In the genomic region with DNA sequence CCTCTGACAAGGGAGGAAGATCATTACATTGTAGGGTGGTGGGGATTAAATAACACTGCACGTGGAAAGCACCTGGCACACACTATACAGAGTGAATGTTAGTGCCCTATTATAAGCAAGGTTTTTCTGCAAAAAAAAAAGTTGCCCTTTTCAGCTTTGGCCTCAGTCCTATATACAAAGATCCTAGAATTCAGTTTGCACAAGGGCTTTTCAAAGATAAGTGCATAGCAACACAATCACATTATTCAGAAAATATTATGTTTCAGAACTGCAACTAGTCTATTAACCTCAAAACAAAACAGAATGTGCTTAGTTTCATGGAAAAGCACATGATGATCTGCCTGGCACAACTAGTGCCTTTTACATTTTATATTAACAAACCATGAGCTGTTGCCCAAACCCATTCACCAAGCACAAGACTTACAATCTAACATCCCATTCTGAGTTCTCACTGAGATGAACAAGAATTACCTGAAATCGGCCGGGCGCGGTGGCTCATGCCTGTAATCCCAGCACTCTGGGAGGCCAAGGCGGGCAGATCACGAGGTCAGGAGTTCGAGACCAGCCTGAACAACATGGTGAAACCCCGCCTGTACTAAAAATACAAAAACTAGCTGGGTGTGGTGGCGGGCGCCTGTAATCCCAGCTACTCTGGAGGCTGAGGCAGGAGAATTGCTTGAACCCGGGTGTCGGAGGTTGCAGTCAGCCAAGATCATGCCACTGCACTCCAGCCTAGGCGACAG, we compare ENCODE assay signal across 11 cellular contexts. TPM values are rescaled to one million over a fixed set of nuclear protein-coding genes. Genes with fewer than 3 reads are reported as not detected.
DNase-seq lines count a peak whose midpoint lies in the region; ATAC-seq, FAIRE-seq and TF ChIP-seq lines count a peak whose summit lies in the region.
"Had no signal": no experiment of that assay in that cellular context is flagged by ENCODE, and none has a peak within 500 bp of the region (broad histone marks: within the 10 kb centered on the region; RNA-seq: fewer than 3 reads in every experiment).

No MANE protein-coding gene starts in this region.

- no peaks in the 10 kb centered on the region for H3K9me3 Mint-ChIP-seq in activated naive CD4-positive, alpha-beta T cell treated with anti-CD3 and anti-CD28 coated beads, Interleukin-2, amount 50 U/mL, for 24 hours
- H3K9me3 Mint-ChIP-seq: dendritic cell treated with granulocyte-macrophage colony-stimulating factor and Interleukin-4, amounts not matched to agents 40 ng/mL and 50 ng/mL, for 4 days had no signal

- H3K4me1 ChIP-seq in iPS-18a (ENCODE audit: control insufficient read depth, low read depth, low read length): peaks cover 14% of the 10 kb centered on the region
- peaks cover 24% of the 10 kb centered on the region for H3K4me1 ChIP-seq in upper lobe of right lung
- H3K4me1 ChIP-seq in SJCRH30: 0 out of 2 replicates have a peak, but pooled peaks cover 2% of the 10 kb centered on the region

- no peaks in the 10 kb centered on the region for H3K9me3 ChIP-seq in iPS-18a (ENCODE audit: control insufficient read depth, low read depth, low read length)
- no peaks in the 10 kb centered on the region for H3K9me3 ChIP-seq in upper lobe of right lung
- H3K9me3 ChIP-seq in SJCRH30 (replicated peaks): no peaks in the 10 kb centered on the region

- DNase-seq in activated naive CD4-positive, alpha-beta T cell (lab: John Stamatoyannopoulos, UW): no peak
- DNase-seq in upper lobe of right lung: peak; percentile 63
- DNase-seq in frontal cortex (ENCODE audit: low spot score in 2 of 2): no peak
- DNase-seq in SJCRH30: no peak
- DNase-seq: DMS 273 treated with DMSO at 0.1 percent for 48 hours, mesendoderm had no signal

- H3K4me3 ChIP-seq in iPS-18a (ENCODE audit: low read length): peak overlapping the region; percentile 22
- H3K4me3 ChIP-seq in upper lobe of right lung: peak overlapping the region; percentile 84
- H3K4me3 ChIP-seq in SJCRH30: no peak overlapping the region

- no peaks in the 10 kb centered on the region for H3K27me3 ChIP-seq in iPS-18a (ENCODE audit: control insufficient read depth, insufficient read depth, low read length)
- no peaks in the 10 kb centered on the region for H3K27me3 ChIP-seq in upper lobe of right lung
- no peaks in the 10 kb centered on the region for H3K27me3 ChIP-seq in SJCRH30

- no peak overlapping the region for H3K27ac Mint-ChIP-seq in activated naive CD4-positive, alpha-beta T cell treated with anti-CD3 and anti-CD28 coated beads, Interleukin-2, amount 50 U/mL, for 24 hours
- H3K27ac Mint-ChIP-seq: dendritic cell treated with granulocyte-macrophage colony-stimulating factor and Interleukin-4, amounts not matched to agents 40 ng/mL and 50 ng/mL, for 4 days had no signal

- no peaks in the 10 kb centered on the region for H3K27me3 Mint-ChIP-seq in activated naive CD4-positive, alpha-beta T cell treated with anti-CD3 and anti-CD28 coated beads, Interleukin-2, amount 50 U/mL, for 24 hours
- H3K27me3 Mint-ChIP-seq: dendritic cell treated with granulocyte-macrophage colony-stimulating factor and Interleukin-4, amounts not matched to agents 40 ng/mL and 50 ng/mL, for 4 days had no signal

- intact Hi-C loops in upper lobe of right lung (cut with DNase I): no loop called here

- no peak overlapping the region for H3K9ac ChIP-seq in iPS-18a (ENCODE audit: low read length)

- H3K4me3 Mint-ChIP-seq in activated naive CD4-positive, alpha-beta T cell treated with anti-CD3 and anti-CD28 coated beads, Interleukin-2, amount 50 U/mL, for 24 hours: peak overlapping the region; percentile 94

- H3K27ac ChIP-seq in VCaP (peak overlapping the region; percentile 87; the same call in 1 of the 2 replicates), iPS-18a (ENCODE audit: low read length) (no peak overlapping the region), upper lobe of right lung (peak overlapping the region; percentile 97), SJCRH30 (no peak overlapping the region)

- TF ChIP-seq CTCF in VCaP (conservative IDR thresholded peaks at IDR 0.05) (no peak), upper lobe of right lung (IDR thresholded peaks at IDR 0.05) (no peak)

- ATAC-seq in upper lobe of right lung (no peak), HG02970 (IDR thresholded peaks at IDR 0.05; ENCODE audit: low FRiP score, unreplicated experiment) (no peak)

- H3K36me3 Mint-ChIP-seq in activated naive CD4-positive, alpha-beta T cell treated with anti-CD3 and anti-CD28 coated beads, Interleukin-2, amount 50 U/mL, for 24 hours: peaks cover 7% of the 10 kb centered on the region

- H3K36me3 ChIP-seq in iPS-18a (ENCODE audit: control insufficient read depth, low read depth, low read length) (no peaks in the 10 kb centered on the region), upper lobe of right lung (no peaks in the 10 kb centered on the region), SJCRH30 (no peaks in the 10 kb centered on the region)

- no peak for FAIRE-seq in frontal cortex (lab: Jason Lieb, UNC)

- H3K4me1 Mint-ChIP-seq in activated naive CD4-positive, alpha-beta T cell treated with anti-CD3 and anti-CD28 coated beads, Interleukin-2, amount 50 U/mL, for 24 hours: peaks cover 60% of the 10 kb centered on the region

RNA-seq across cellular contexts. Expression of a gene that starts 1.8 kb away (rescaled TPM):
- total RNA-seq in upper lobe of right lung: 68.9 TPM
- total RNA-seq in frontal cortex: 90.1 TPM
- total RNA-seq in SJCRH30 (2014; rRNA removed; shearing (Covaris generic)): 22.2 and 32.0 TPM in 2 replicates

RNA-seq across cellular contexts. Expression of a gene that starts 9.9 kb away (rescaled TPM):
- total RNA-seq in upper lobe of right lung: 65.9 TPM
- total RNA-seq in frontal cortex: 130 TPM
- total RNA-seq in SJCRH30 (2014; rRNA removed; shearing (Covaris generic)): 82.9 and 85.4 TPM in 2 replicates

Comparison
In these comparisons a context has a peak if more than half of its experiments do, and no peak if none do; other contexts are left out.
1. H3K27ac ChIP-seq: peak in VCaP (single experiment) and upper lobe of right lung (single experiment); none in iPS-18a (single experiment) and SJCRH30 (single experiment).